ENCODE assay signal across 8 cellular contexts in genomic region chr21:42923553-42924432, GRCh38. TPM values are rescaled to one million over a fixed set of nuclear protein-coding genes. Genes with fewer than 3 reads are reported as not detected.
DNase-seq lines count a peak whose midpoint lies in the region; ATAC-seq and TF ChIP-seq lines count a peak whose summit lies in the region.

No MANE protein-coding gene starts in this region.

- no peak overlapping the region for H3K4me2 ChIP-seq in mammary epithelial cell (ENCODE audit: insufficient read depth, low read depth, low read length)

- H3K36me3 ChIP-seq in mammary epithelial cell (ENCODE audit: insufficient read depth, low read length) = no peaks in the 10 kb centered on the region

- TF ChIP-seq CTCF in VCaP (conservative IDR thresholded peaks at IDR 0.05) = peak; percentile 99
- TF ChIP-seq CTCF in mammary epithelial cell (conservative IDR thresholded peaks at IDR 0.05 in 1 of 2, IDR thresholded peaks at IDR 0.05 in 1 of 2; ENCODE audit: extremely low read depth in 1 of 2, insufficient read depth in 1 of 2, low read depth in 1 of 2, low read length in 2 of 2) = peak; percentile 75 to 80

- H3K27ac ChIP-seq in VCaP (peak overlapping the region; percentile 86), mammary epithelial cell (ENCODE audit: insufficient read depth, low read depth, low read length) (no peak overlapping the region)

- no peak overlapping the region for H3K9ac ChIP-seq in mammary epithelial cell (ENCODE audit: insufficient read depth, low read length)

- DNase-seq in DMS153 (lab: John Stamatoyannopoulos, UW) = peak; percentile 96
- peak; percentile 89 for DNase-seq in NCI-H2196 (lab: John Stamatoyannopoulos, UW; ENCODE audit: unreplicated experiment)
- DNase-seq in mammary epithelial cell = peak; percentile 78
- DNase-seq in inferior parietal cortex (ENCODE audit: extremely low spot score) = peak; percentile 92
- peak; percentile 49 to 66 for DNase-seq in stimulated activated CD4-positive, alpha-beta T cell treated with anti-CD3 and anti-CD28 coated beads, Interleukin-12 subunit alpha, Interleukin-12 subunit beta, amount 100 ng/mL, for 24 hours (ENCODE audit: low read depth in 2 of 2)

- in situ Hi-C loops in mammary epithelial cell (cut with MboI; ENCODE audit: low sequenced_read_pairs in 2 of 2) = loop anchor here in 1 of 2 donors (10.0 kb wide), 1 partner anchor 51 kb away; the partner anchor contains the start of gene PKNOX1

- intact Hi-C loops in mammary epithelial cell (cut with micrococcal nuclease) = loop anchor here (1.0 kb wide), 3 partner anchors 32 to 723 kb away; partner anchors contain the start of gene PKNOX1

- H3K27me3 ChIP-seq in mammary epithelial cell (ENCODE audit: insufficient read depth, low read length) = no peaks in the 10 kb centered on the region

- no peaks in the 10 kb centered on the region for H4K20me1 ChIP-seq in mammary epithelial cell (ENCODE audit: insufficient read depth, low read length)

- peak overlapping the region; percentile 83 for H2AFZ ChIP-seq in mammary epithelial cell (ENCODE audit: low read depth, low read length)

- dilution Hi-C loops in mammary epithelial cell (cut with HindIII; ENCODE audit: low sequenced_read_pairs) = no loop called here

- no TSS peak for BruUV-seq in mammary epithelial cell (replicated peaks; lab: Mats Ljungman, UMichigan)

- ATAC-seq in HG02759 (IDR thresholded peaks at IDR 0.05; ENCODE audit: unreplicated experiment) (peak; percentile 76), GM18909 (IDR thresholded peaks at IDR 0.05; ENCODE audit: poor library complexity, unreplicated experiment) (no peak)

- no peak overlapping the region for H3K4me3 ChIP-seq in mammary epithelial cell (replicated peaks in 1 of 3; ENCODE audit: insufficient read depth in 1 of 3, low read depth in 2 of 3, low read length in 3 of 3)

- peaks cover 5% of the 10 kb centered on the region for H3K4me1 ChIP-seq in mammary epithelial cell (ENCODE audit: insufficient read depth, low read length)

- CTCF ChIA-PET in mammary epithelial cell (lab: Charles Lee; ENCODE audit: low non-redundant PET) = no interaction called here

- no peaks in the 10 kb centered on the region for H3K9me3 ChIP-seq in mammary epithelial cell (replicated peaks; ENCODE audit: insufficient read depth, low read length)

- no peaks in the 10 kb centered on the region for H3K79me2 ChIP-seq in mammary epithelial cell (ENCODE audit: insufficient read depth, low read length)

- WGBS in mammary epithelial cell (ENCODE audit: low coverage, missing lambda C conversion rate) = 27% methylated on average over 18 of the region's 18 CpGs

RNA-seq across cellular contexts. Expression of gene ERVH48-1, which starts 1.6 kb away (rescaled TPM):
- total RNA-seq in mammary epithelial cell = not detected
- not detected for polyA plus RNA-seq in mammary epithelial cell
- polyA minus RNA-seq in mammary epithelial cell = not detected

RNA-seq across cellular contexts. Expression of gene NDUFV3, which starts 30.7 kb away (rescaled TPM):
- 10 to 100 TPM; 36.3 to 50.3 TPM for total RNA-seq in mammary epithelial cell
- polyA plus RNA-seq in mammary epithelial cell = 47.8 TPM
- polyA minus RNA-seq in mammary epithelial cell = 36.4 TPM

RNA-seq across cellular contexts. Expression of gene WDR4, which starts 44.5 kb away (rescaled TPM):
- 10 to 100 TPM; 11.2 to 38.8 TPM for total RNA-seq in mammary epithelial cell
- 21.7 TPM for polyA plus RNA-seq in mammary epithelial cell
- 28.4 TPM for polyA minus RNA-seq in mammary epithelial cell

RNA-seq across cellular contexts. Expression of gene PKNOX1, which starts 50.6 kb away (rescaled TPM):
- 10 to 100 TPM; 13.3 to 18.3 TPM for total RNA-seq in mammary epithelial cell
- 21.1 TPM for polyA plus RNA-seq in mammary epithelial cell
- polyA minus RNA-seq in mammary epithelial cell = 21.9 TPM
